In the genomic region with DNA sequence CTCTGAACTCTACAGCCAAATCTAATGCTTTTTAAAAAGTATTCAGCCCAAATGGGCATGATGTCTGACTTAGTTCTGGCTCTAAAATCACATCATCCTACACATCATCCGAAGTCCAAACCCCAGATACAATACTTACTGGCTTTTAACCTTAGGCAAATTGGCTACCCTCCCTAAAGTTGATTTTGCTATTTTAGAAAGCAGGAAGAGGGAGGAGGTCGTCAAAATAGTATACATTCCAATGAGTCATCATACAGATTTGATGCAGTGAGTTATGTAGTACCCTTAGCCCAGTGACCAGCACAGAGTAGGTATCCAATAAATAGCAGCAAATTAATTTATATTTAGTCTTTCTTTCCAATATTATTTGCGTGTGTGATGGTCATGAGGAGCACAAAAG, we compare ENCODE assay signal across 18 cellular contexts.
DNase-seq lines count a peak whose midpoint lies in the region; ATAC-seq, FAIRE-seq and TF ChIP-seq lines count a peak whose summit lies in the region.
"Had no signal": no experiment of that assay in that cellular context is flagged by ENCODE, and none has a peak within 500 bp of the region (broad histone marks: within the 10 kb centered on the region; RNA-seq: fewer than 3 reads in every experiment).

No MANE protein-coding gene starts in this region.

- peaks cover 10% of the 10 kb centered on the region for H3K36me3 Mint-ChIP-seq in osteocyte (ENCODE audit: unreplicated experiment)
- no peaks in the 10 kb centered on the region for H3K36me3 Mint-ChIP-seq in activated CD8-positive, alpha-beta memory T cell treated with anti-CD3 and anti-CD28 coated beads, Interleukin-2, amount 10 ng/mL, durations not matched to agents 7 days and 5 days

- in situ Hi-C loops in GM23248 (cut with MboI): no loop called here

- no peak overlapping the region for H3K4me3 Mint-ChIP-seq in osteocyte (ENCODE audit: unreplicated experiment)
- no peak overlapping the region for H3K4me3 Mint-ChIP-seq in activated CD8-positive, alpha-beta memory T cell treated with anti-CD3 and anti-CD28 coated beads, Interleukin-2, amount 10 ng/mL, durations not matched to agents 7 days and 5 days
- H3K4me3 Mint-ChIP-seq: activated CD4-positive, alpha-beta memory T cell treated with anti-CD3 and anti-CD28 coated beads, Interleukin-2, amount 10 ng/mL, durations not matched to agents 7 days and 5 days had no signal

- H3K4me1 ChIP-seq in GM23248 (ENCODE audit: insufficient read depth): peaks cover 53% of the 10 kb centered on the region
- H3K4me1 ChIP-seq in pancreas: no peaks in the 10 kb centered on the region
- H3K4me1 ChIP-seq: prostate gland, stomach had no signal

- H3K9me3 Mint-ChIP-seq in osteocyte (ENCODE audit: unreplicated experiment): peaks cover 11% of the 10 kb centered on the region
- no peaks in the 10 kb centered on the region for H3K9me3 Mint-ChIP-seq in activated CD8-positive, alpha-beta memory T cell treated with anti-CD3 and anti-CD28 coated beads, Interleukin-2, amount 10 ng/mL, durations not matched to agents 7 days and 5 days (ENCODE audit: low read depth)
- H3K9me3 Mint-ChIP-seq: activated CD4-positive, alpha-beta memory T cell treated with anti-CD3 and anti-CD28 coated beads, Interleukin-2, amount 10 ng/mL, durations not matched to agents 7 days and 5 days had no signal

- no peaks in the 10 kb centered on the region for H3K27me3 Mint-ChIP-seq in osteocyte (ENCODE audit: unreplicated experiment)
- no peaks in the 10 kb centered on the region for H3K27me3 Mint-ChIP-seq in activated CD8-positive, alpha-beta memory T cell treated with anti-CD3 and anti-CD28 coated beads, Interleukin-2, amount 10 ng/mL, durations not matched to agents 7 days and 5 days
- H3K27me3 Mint-ChIP-seq: activated CD4-positive, alpha-beta memory T cell treated with anti-CD3 and anti-CD28 coated beads, Interleukin-2, amount 10 ng/mL, durations not matched to agents 7 days and 5 days had no signal

- no peak for FAIRE-seq in pancreas (lab: Jason Lieb, UNC)
- FAIRE-seq: GM19239 had no signal

- no peaks in the 10 kb centered on the region for H3K36me3 ChIP-seq in GM23248 (ENCODE audit: low read depth)
- no peaks in the 10 kb centered on the region for H3K36me3 ChIP-seq in pancreas
- H3K36me3 ChIP-seq: prostate gland, stomach had no signal

- DNase-seq in GM23248 (peak; percentile 27), RPMI7951 (ENCODE audit: low read depth) (peak; percentile 82), dermis blood vessel endothelial cell (peak; percentile 31), osteocyte (ENCODE audit: extremely low spot score, unreplicated experiment) (no peak), NCI-H446 (lab: John Stamatoyannopoulos, UW) (no peak), pancreas (no peak), amygdala (lab: John Stamatoyannopoulos, UW) (no peak)
- DNase-seq in activated CD8-positive, alpha-beta memory T cell treated with anti-CD3 and anti-CD28 coated beads, Interleukin-2, amount 10 ng/mL, durations not matched to agents 7 days and 5 days: no peak
- DNase-seq: activated CD4-positive, alpha-beta memory T cell treated with anti-CD3 and anti-CD28 coated beads, Interleukin-2, amount 10 ng/mL, durations not matched to agents 7 days and 5 days; amniotic stem cell; cortex of kidney; left ventricle myocardium superior; NCI-H1694 treated with DMSO at 0.1 percent for 48 hours; stomach had no signal

- H3K27ac Mint-ChIP-seq in osteocyte (ENCODE audit: unreplicated experiment): peak overlapping the region; percentile 88
- no peak overlapping the region for H3K27ac Mint-ChIP-seq in activated CD8-positive, alpha-beta memory T cell treated with anti-CD3 and anti-CD28 coated beads, Interleukin-2, amount 10 ng/mL, durations not matched to agents 7 days and 5 days
- H3K27ac Mint-ChIP-seq: activated CD4-positive, alpha-beta memory T cell treated with anti-CD3 and anti-CD28 coated beads, Interleukin-2, amount 10 ng/mL, durations not matched to agents 7 days and 5 days had no signal

- no peak overlapping the region for H3K4me3 ChIP-seq in GM23248
- H3K4me3 ChIP-seq in pancreas: no peak overlapping the region
- H3K4me3 ChIP-seq: prostate gland, stomach had no signal

- intact Hi-C loops in pancreas (cut with DNase I): no loop called here

- H3K4me2 ChIP-seq in GM23248 (ENCODE audit: unreplicated experiment): peak overlapping the region; percentile 44

- no peaks in the 10 kb centered on the region for H3K9me2 ChIP-seq in GM23248 (ENCODE audit: insufficient read depth)

- H3K79me2 ChIP-seq in GM23248 (ENCODE audit: insufficient read depth): no peaks in the 10 kb centered on the region

- H3K9me3 ChIP-seq in GM23248 (ENCODE audit: low read depth) (no peaks in the 10 kb centered on the region), pancreas (no peaks in the 10 kb centered on the region)
- H3K9me3 ChIP-seq: prostate gland, stomach had no signal

- peaks cover 65% of the 10 kb centered on the region for H3K4me1 Mint-ChIP-seq in osteocyte (ENCODE audit: unreplicated experiment)
- no peaks in the 10 kb centered on the region for H3K4me1 Mint-ChIP-seq in activated CD8-positive, alpha-beta memory T cell treated with anti-CD3 and anti-CD28 coated beads, Interleukin-2, amount 10 ng/mL, durations not matched to agents 7 days and 5 days
- H3K4me1 Mint-ChIP-seq: activated CD4-positive, alpha-beta memory T cell treated with anti-CD3 and anti-CD28 coated beads, Interleukin-2, amount 10 ng/mL, durations not matched to agents 7 days and 5 days had no signal

- no peaks in the 10 kb centered on the region for H4K20me1 ChIP-seq in GM23248 (ENCODE audit: insufficient read depth)

- no peak overlapping the region for H2AFZ ChIP-seq in GM23248

- no peak for ATAC-seq in pancreas
- ATAC-seq in activated CD8-positive, alpha-beta memory T cell treated with anti-CD3 and anti-CD28 coated beads, Interleukin-2, amount 10 ng/mL, durations not matched to agents 7 days and 5 days: no peak
- ATAC-seq: esophagus mucosa, left ventricle myocardium superior had no signal

- H3K9ac ChIP-seq in GM23248: no peak overlapping the region

- WGBS in GM23248 (ENCODE audit: low coverage in 1 of 2, low lambda C conversion rate in 2 of 2, missing lambda C conversion rate in 2 of 2), 2 experiments: 23 to 27% methylated on average over 3 of the region's 3 CpGs
- WGBS in pancreas, 2 donors: 33 to 44% methylated on average over 3 of the region's 3 CpGs

- H3K27ac ChIP-seq in GM23248: 0 out of 2 replicates have a peak overlapping the region, but pooled peaks have one; percentile 5
- H3K27ac ChIP-seq in pancreas: no peak overlapping the region
- H3K27ac ChIP-seq: HL-60, prostate gland, stomach had no signal

- H3K27me3 ChIP-seq in GM23248 (replicated peaks; ENCODE audit: insufficient read depth) (no peaks in the 10 kb centered on the region), pancreas (no peaks in the 10 kb centered on the region)
- H3K27me3 ChIP-seq: stomach had no signal

- CTCF ChIA-PET in activated CD8-positive, alpha-beta memory T cell treated with anti-CD3 and anti-CD28 coated beads, Interleukin-2, amount 10 ng/mL, durations not matched to agents 7 days and 5 days (lab: Charles Lee): no interaction called here

- H3F3A ChIP-seq in GM23248 (ENCODE audit: insufficient read depth): peaks cover 57% of the 10 kb centered on the region

- TF ChIP-seq CTCF in osteocyte (IDR thresholded peaks at IDR 0.05) (no peak), pancreas (IDR thresholded peaks at IDR 0.05) (no peak)

Comparison
In these comparisons a context has a peak if more than half of its experiments do, and no peak if none do; other contexts are left out.
1. DNase-seq: peak in GM23248 (single experiment), RPMI7951 (single experiment) and dermis blood vessel endothelial cell (single experiment); none in osteocyte (single experiment), NCI-H446 (0 of 2), pancreas (0 of 6), activated CD8-positive, alpha-beta memory T cell treated with anti-CD3 and anti-CD28 coated beads, Interleukin-2, amount 10 ng/mL, durations not matched to agents 7 days and 5 days (single experiment) and amygdala (0 of 56).